14 cellular contexts compared by ENCODE assay signal in the genomic region with DNA sequence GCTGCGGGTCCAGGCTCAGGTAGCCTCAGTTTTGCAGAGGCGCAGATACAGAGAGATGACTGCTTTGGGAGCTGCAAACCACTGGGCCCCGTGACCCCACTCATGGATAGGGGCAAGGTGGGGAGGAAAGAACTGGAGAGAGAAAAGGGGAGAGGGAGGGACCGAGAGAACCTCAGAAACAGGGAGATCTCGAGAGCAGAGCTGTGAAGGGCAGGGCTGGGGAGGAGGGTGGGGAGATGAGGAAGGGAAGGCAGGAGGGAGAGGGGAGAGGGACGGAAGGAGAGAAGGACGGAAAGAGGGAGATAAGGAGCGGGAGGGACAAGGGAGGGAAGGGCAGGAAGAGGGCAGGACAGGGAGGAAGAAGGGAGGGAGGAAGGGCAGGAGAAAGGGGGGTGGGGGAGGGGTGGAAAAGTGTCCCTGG. TPM values are rescaled to one million over a fixed set of nuclear protein-coding genes. Genes with fewer than 3 reads are reported as not detected.
DNase-seq lines count a peak whose midpoint lies in the region; ATAC-seq, FAIRE-seq and TF ChIP-seq lines count a peak whose summit lies in the region.
"Had no signal": no experiment of that assay in that cellular context is flagged by ENCODE, and none has a peak within 500 bp of the region (broad histone marks: within the 10 kb centered on the region; RNA-seq: fewer than 3 reads in every experiment).

No MANE protein-coding gene starts in this region.

- H3K9me3 Mint-ChIP-seq in H9 = no peaks in the 10 kb centered on the region; a peak in 2 of 5 replicates
- H3K9me3 Mint-ChIP-seq in effector memory CD8-positive, alpha-beta T cell = no peaks in the 10 kb centered on the region
- H3K9me3 Mint-ChIP-seq: activated T-cell treated with anti-CD3 and anti-CD28 coated beads, Interleukin-2, amount 50 U/mL, for 4 hours had no signal

- H3K9ac ChIP-seq in H9 (ENCODE audit: extremely low read depth, insufficient read length, low read length) (no peak overlapping the region), kidney (ENCODE audit: low read length in 2 of 2) (no peak overlapping the region)

- peak overlapping the region; percentile 41 for H3K4me2 ChIP-seq in H9 (ENCODE audit: insufficient read depth, insufficient read length, low read length)

- H4K91ac ChIP-seq in H9 (ENCODE audit: insufficient read length, low read depth, low read length) = no peak overlapping the region

- H3K27me3 ChIP-seq in H9 (ENCODE audit: insufficient read depth, low read length) = no peaks in the 10 kb centered on the region; the same call in 1 of the 2 replicates
- no peaks in the 10 kb centered on the region for H3K27me3 ChIP-seq in brain microvascular endothelial cell (replicated peaks)

- H3K27ac Mint-ChIP-seq in H9 = peak overlapping the region; percentile 77 to 93 (median 84); a peak in 5 of 7 replicates
- H3K27ac Mint-ChIP-seq in effector memory CD8-positive, alpha-beta T cell = no peak overlapping the region

- H2BK120ac ChIP-seq in H9 (ENCODE audit: low read depth, low read length, poor library complexity, severe bottlenecking) = no peak overlapping the region

- no peak overlapping the region for H2BK20ac ChIP-seq in H9 (ENCODE audit: low read depth, low read length, poor library complexity, severe bottlenecking)

- DNase-seq in H9 (peak; percentile 59), UCSD-AML1 (lab: John Stamatoyannopoulos, UW; ENCODE audit: unreplicated experiment) (peak; percentile 59), kidney (peak; percentile 46), sciatic nerve (ENCODE audit: low spot score) (no peak), brain microvascular endothelial cell (no peak)
- no peak for DNase-seq in effector memory CD8-positive, alpha-beta T cell
- DNase-seq: activated CD4-positive, CD25-positive, alpha-beta regulatory T cell; activated T-cell treated with anti-CD3 and anti-CD28 coated beads, Interleukin-2, amount 50 U/mL, for 4 hours; COR-L47; substantia nigra had no signal

- H2BK15ac ChIP-seq in H9 (ENCODE audit: low read depth, low read length) = no peak overlapping the region

- H3K23ac ChIP-seq in H9 (ENCODE audit: insufficient read length, low read depth, low read length) = no peak overlapping the region

- H3K79me2 ChIP-seq in H9 (ENCODE audit: insufficient read depth, low read length) = no peaks in the 10 kb centered on the region

- no peak overlapping the region for H3K4ac ChIP-seq in H9 (ENCODE audit: low read depth, low read length)

- H3K14ac ChIP-seq in H9 (ENCODE audit: insufficient read depth, low read length) = no peak overlapping the region; the same call in 1 of the 2 replicates

- ATAC-seq in sciatic nerve = peak; percentile 19
- no peak for ATAC-seq in effector memory CD8-positive, alpha-beta T cell (replicated peaks)
- no peak for ATAC-seq in GM19023 (IDR thresholded peaks at IDR 0.05; ENCODE audit: unreplicated experiment)
- ATAC-seq in GM21717 (IDR thresholded peaks at IDR 0.05; ENCODE audit: unreplicated experiment) = no peak

- no peaks in the 10 kb centered on the region for H4K20me1 ChIP-seq in H9 (ENCODE audit: control insufficient read depth, insufficient read depth, insufficient read length)

- no peak overlapping the region for H2AK5ac ChIP-seq in H9 (ENCODE audit: insufficient read length, low read length)

- FAIRE-seq in kidney (lab: Jason Lieb, UNC) = no peak

- H3K27ac ChIP-seq in H9 (ENCODE audit: insufficient read length, low read depth, low read length) (no peak overlapping the region), kidney (ENCODE audit: low read depth in 2 of 2, low read length in 2 of 2) (no peak overlapping the region), brain microvascular endothelial cell (no peak overlapping the region)
- H3K27ac ChIP-seq: SJCRH30 had no signal

- no peak overlapping the region for H4K8ac ChIP-seq in H9 (replicated peaks; ENCODE audit: insufficient read length, low read depth, low read length)

- H3K4me1 ChIP-seq in H9 (ENCODE audit: insufficient read depth, low read length) = peaks cover 28% of the 10 kb centered on the region; the same call in 1 of the 2 replicates
- H3K4me1 ChIP-seq in kidney (ENCODE audit: control insufficient read depth in 1 of 2, insufficient read depth in 1 of 2, low read depth in 1 of 2, low read length in 2 of 2) = peaks cover 4 to 15% of the 10 kb centered on the region in 2 donors

- peak overlapping the region; percentile 76 for H3K18ac ChIP-seq in H9 (ENCODE audit: insufficient read length, low read depth, low read length)

- no peak overlapping the region for H2BK5ac ChIP-seq in H9 (ENCODE audit: insufficient read length, low read length)

- H3K36me3 ChIP-seq in kidney (ENCODE audit: control insufficient read depth in 1 of 2, insufficient read depth in 2 of 2, low read length in 2 of 2) (no peaks in the 10 kb centered on the region), brain microvascular endothelial cell (replicated peaks) (no peaks in the 10 kb centered on the region)
- H3K36me3 ChIP-seq: SJCRH30 had no signal

- no peaks in the 10 kb centered on the region; a peak in 1 of 7 replicates for H3K36me3 Mint-ChIP-seq in H9 (ENCODE audit: insufficient read depth in 1 of 3, low read depth in 3 of 3)
- H3K36me3 Mint-ChIP-seq in effector memory CD8-positive, alpha-beta T cell (ENCODE audit: insufficient read depth) = no peaks in the 10 kb centered on the region

- H3K4me3 ChIP-seq in kidney (ENCODE audit: low read length in 2 of 2) (no peak overlapping the region), brain microvascular endothelial cell (ENCODE audit: low read depth, low read length) (no peak overlapping the region)
- H3K4me3 ChIP-seq: SJCRH30 had no signal

- in situ Hi-C loops in brain microvascular endothelial cell (cut with HindIII; ENCODE audit: low pct_ligation_motif_present, low sequenced_read_pairs) = no loop called here

- H3K27me3 Mint-ChIP-seq in H9 (ENCODE audit: low read depth) = peaks cover 47% of the 10 kb centered on the region
- H3K27me3 Mint-ChIP-seq in effector memory CD8-positive, alpha-beta T cell = peaks cover 25 to 28% of the 10 kb centered on the region in 2 donors

- no CpG with 5 or more reads among the region's 8 CpGs for WGBS in H9 (ENCODE audit: extremely low coverage, insufficient read length, low lambda C conversion rate)

- intact Hi-C loops in kidney (cut with DNase I) = no loop called here
- intact Hi-C loops in sciatic nerve (cut with DNase I) = loop anchor here (10.0 kb wide), 1 partner anchor 219 kb away; no protein-coding TSS in a partner anchor

- H2AFZ ChIP-seq in H9 (ENCODE audit: low read length) = no peak overlapping the region

- peaks cover 67 to 81% of the 10 kb centered on the region in 2 experiments for H3K4me1 Mint-ChIP-seq in H9
- peaks cover under 1 to 3% of the 10 kb centered on the region in 2 donors for H3K4me1 Mint-ChIP-seq in effector memory CD8-positive, alpha-beta T cell (ENCODE audit: low read depth in 2 of 2)

- H3K79me1 ChIP-seq in H9 (ENCODE audit: insufficient read depth, low read depth, low read length, poor library complexity, severe bottlenecking) = no peaks in the 10 kb centered on the region

- H3K23me2 ChIP-seq in H9 (ENCODE audit: insufficient read length, low read depth, low read length, poor library complexity, severe bottlenecking) = peaks cover 3% of the 10 kb centered on the region

- no peak overlapping the region for H4K5ac ChIP-seq in H9 (ENCODE audit: insufficient read length, low read depth, low read length)

- H3K56ac ChIP-seq in H9 (ENCODE audit: insufficient read length, low read depth, low read length) = no peak overlapping the region

- TF ChIP-seq CTCF in H9 (conservative IDR thresholded peaks at IDR 0.05) (no peak), kidney (IDR thresholded peaks at IDR 0.05; ENCODE audit: borderline replicate concordance, extremely low read depth, insufficient read depth) (no peak), brain microvascular endothelial cell (IDR thresholded peaks at IDR 0.05; ENCODE audit: low read depth, low read length, missing control alignments) (no peak)

- H3K9me3 ChIP-seq in H9 (ENCODE audit: control insufficient read depth, low read depth, low read length) = no peaks in the 10 kb centered on the region
- no peaks in the 10 kb centered on the region for H3K9me3 ChIP-seq in kidney (ENCODE audit: control insufficient read depth in 1 of 2, low read length in 2 of 2)
- H3K9me3 ChIP-seq: SJCRH30 had no signal

- H2BK12ac ChIP-seq in H9 (ENCODE audit: insufficient read length, low read depth, low read length) = no peak overlapping the region

- H3K4me3 Mint-ChIP-seq in H9 = peak overlapping the region in 1 of 2 experiments; percentile 73; a peak in 3 of 5 replicates
- H3K4me3 Mint-ChIP-seq in effector memory CD8-positive, alpha-beta T cell = no peak overlapping the region
- H3K4me3 Mint-ChIP-seq: activated T-cell treated with anti-CD3 and anti-CD28 coated beads, Interleukin-2, amount 50 U/mL, for 4 hours had no signal

- no peak overlapping the region for H3T11ph ChIP-seq in H9 (ENCODE audit: low read length)

RNA-seq across cellular contexts. Expression of a gene that starts 46.3 kb away (rescaled TPM):
- total RNA-seq in H9 (2021) (not detected in 2 replicates), kidney (not detected), sciatic nerve (not detected)
- polyA plus RNA-seq in kidney (ENCODE audit: insufficient read depth, low read depth, low replicate concordance) = not detected
- total RNA-seq: activated T-cell treated with anti-CD3 and anti-CD28 coated beads, Interleukin-2, amount 50 U/mL, for 4 hours; H4 had no signal

Comparison
In these comparisons a context has a peak if more than half of its experiments do, and no peak if none do; other contexts are left out.
1. DNase-seq: peak in H9 (single experiment), UCSD-AML1 (single experiment) and kidney (single experiment); none in sciatic nerve (single experiment), effector memory CD8-positive, alpha-beta T cell (0 of 3) and brain microvascular endothelial cell (single experiment).
2. H3K27ac Mint-ChIP-seq: peak in H9 (3 of 3); none in effector memory CD8-positive, alpha-beta T cell (0 of 2).